Comparison of ENCODE assay signal across 12 cellular contexts in the genomic region with DNA sequence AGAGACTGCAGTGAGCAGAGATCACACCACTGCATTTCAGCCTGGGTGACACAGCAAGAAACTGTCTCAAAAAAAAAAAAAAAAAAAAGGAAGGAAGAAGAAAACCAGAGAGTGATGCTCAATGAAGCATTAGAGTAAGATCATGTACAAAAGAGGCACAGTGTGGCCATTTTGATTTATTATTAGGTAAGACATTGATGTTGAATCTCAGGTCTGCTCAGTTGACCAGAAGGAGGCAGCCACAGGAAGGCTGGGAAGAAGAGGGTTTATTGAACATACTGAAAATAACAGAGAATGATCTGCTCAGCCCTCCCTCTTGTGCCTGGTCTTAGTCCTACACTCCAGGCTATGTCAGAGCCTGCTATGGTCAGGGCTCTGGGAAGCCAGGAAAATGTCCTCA.
DNase-seq lines count a peak whose midpoint lies in the region; ATAC-seq and TF ChIP-seq lines count a peak whose summit lies in the region.
"Had no signal": no experiment of that assay in that cellular context is flagged by ENCODE, and none has a peak within 500 bp of the region (broad histone marks: within the 10 kb centered on the region; RNA-seq: fewer than 3 reads in every experiment).

No MANE protein-coding gene starts in this region.

- H3K4me3 ChIP-seq in choroid plexus epithelial cell (ENCODE audit: low read depth, low read length) = no peak overlapping the region
- H3K4me3 ChIP-seq: ascending aorta had no signal

- H3K4me1 Mint-ChIP-seq in activated T-cell treated with anti-CD3 and anti-CD28 coated beads, Interleukin-2, amount 50 U/mL, for 24 hours (ENCODE audit: low read depth) = no peaks in the 10 kb centered on the region

- no peak overlapping the region for H3K27ac Mint-ChIP-seq in activated T-cell treated with anti-CD3 and anti-CD28 coated beads, Interleukin-2, amount 50 U/mL, for 24 hours

- peaks cover 4% of the 10 kb centered on the region for H3K27me3 Mint-ChIP-seq in activated T-cell treated with anti-CD3 and anti-CD28 coated beads, Interleukin-2, amount 50 U/mL, for 24 hours

- H3K36me3 Mint-ChIP-seq in activated T-cell treated with anti-CD3 and anti-CD28 coated beads, Interleukin-2, amount 50 U/mL, for 24 hours (ENCODE audit: low read depth) = no peaks in the 10 kb centered on the region

- no peaks in the 10 kb centered on the region for H3K9me3 Mint-ChIP-seq in activated T-cell treated with anti-CD3 and anti-CD28 coated beads, Interleukin-2, amount 50 U/mL, for 24 hours

- ATAC-seq in HG02981 (IDR thresholded peaks at IDR 0.05; ENCODE audit: unreplicated experiment) = no peak

- peak; percentile 40 for TF ChIP-seq CTCF in choroid plexus epithelial cell (conservative IDR thresholded peaks at IDR 0.05; ENCODE audit: low read depth, low read length)

- H3K4me3 Mint-ChIP-seq in activated T-cell treated with anti-CD3 and anti-CD28 coated beads, Interleukin-2, amount 50 U/mL, for 24 hours = no peak overlapping the region

- DNase-seq in SIG-M5 treated with dmso at 0.1 percent for 504 hours (lab: John Stamatoyannopoulos, UW; ENCODE audit: unreplicated experiment) (peak; percentile 23), SIG-M5 (lab: John Stamatoyannopoulos, UW) (no peak), MV-4-11 (lab: John Stamatoyannopoulos, UW) (peak; percentile 28), choroid plexus epithelial cell (ENCODE audit: low read depth) (peak; percentile 53), NCI-H146 treated with DMSO at 0.1 percent for 48 hours (lab: John Stamatoyannopoulos, UW; ENCODE audit: unreplicated experiment) (no peak), NCI-H510A treated with DMSO at 0.1 percent for 48 hours (lab: John Stamatoyannopoulos, UW) (no peak)
- no peak for DNase-seq in activated T-cell treated with anti-CD3 and anti-CD28 coated beads, Interleukin-2, amount 50 U/mL, for 24 hours
- DNase-seq: GDM1, NCI-H446, T-helper 2 cell had no signal

Comparison
In these comparisons a context has a peak if more than half of its experiments do, and no peak if none do; other contexts are left out.
1. DNase-seq: peak in SIG-M5 treated with dmso at 0.1 percent for 504 hours (single experiment), MV-4-11 (single experiment) and choroid plexus epithelial cell (single experiment); none in SIG-M5 (single experiment), NCI-H146 treated with DMSO at 0.1 percent for 48 hours (single experiment), activated T-cell treated with anti-CD3 and anti-CD28 coated beads, Interleukin-2, amount 50 U/mL, for 24 hours (single experiment) and NCI-H510A treated with DMSO at 0.1 percent for 48 hours (single experiment).